ENCODE assay signal across 9 cellular contexts in the genomic region with DNA sequence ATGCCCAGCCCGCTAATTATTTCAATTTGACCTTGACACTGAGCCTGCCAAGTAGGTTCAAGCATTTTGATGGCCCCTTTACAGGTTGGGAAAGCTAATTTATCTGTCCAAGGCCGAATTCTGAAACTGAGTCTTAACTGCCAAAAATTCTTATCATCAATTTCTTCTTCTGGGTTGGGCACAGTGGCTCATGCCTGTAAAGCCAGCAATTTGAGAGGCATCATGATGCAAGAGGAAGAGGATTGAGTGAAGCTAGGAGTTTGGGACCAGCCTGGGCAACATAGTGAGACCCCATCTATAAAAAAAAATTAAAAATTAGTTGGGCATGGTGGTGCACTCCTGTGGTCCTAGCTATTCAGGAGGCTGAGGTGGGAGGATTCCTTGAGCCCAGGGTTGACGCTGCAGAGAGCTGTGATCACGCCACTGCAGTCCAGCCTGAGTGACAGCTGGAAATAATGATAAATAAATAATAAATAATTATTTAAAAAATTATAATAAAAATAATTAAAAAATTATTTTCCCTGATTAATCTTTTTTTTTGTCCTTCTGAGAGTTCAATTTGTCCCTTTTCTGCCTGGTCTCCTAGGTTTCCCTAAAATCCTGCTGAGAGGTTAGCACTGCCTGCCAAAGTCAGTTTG.
DNase-seq lines count a peak whose midpoint lies in the region; ATAC-seq and TF ChIP-seq lines count a peak whose summit lies in the region.
"Had no signal": no experiment of that assay in that cellular context is flagged by ENCODE, and none has a peak within 500 bp of the region (broad histone marks: within the 10 kb centered on the region; RNA-seq: fewer than 3 reads in every experiment).

No MANE protein-coding gene starts in this region.

- peak overlapping the region; percentile 98 for H3K27ac Mint-ChIP-seq in nephron progenitor cell

- peak overlapping the region; percentile 91 to 100 (median 97); a peak in 21 of 22 replicates for H3K9ac ChIP-seq in BLaER1 treated with 17β-estradiol and CSF1 and Interleukin-3, amounts not matched to agents 10 nM and 100 nM
- no peak overlapping the region; the same call in 1 of the 2 replicates for H3K9ac ChIP-seq in OCI-LY1 (ENCODE audit: low read length)
- H3K9ac ChIP-seq in duodenal mucosa (ENCODE audit: low read depth in 1 of 2, low read length in 2 of 2) = peak overlapping the region; percentile 76 to 94

- peaks cover 40% of the 10 kb centered on the region for H3K4me1 Mint-ChIP-seq in nephron progenitor cell

- H3K27me3 Mint-ChIP-seq in nephron progenitor cell (ENCODE audit: low read depth, poor library complexity) = no peaks in the 10 kb centered on the region

- peak overlapping the region in 5 of 10 experiments; percentile 81 to 98 (median 95); a peak in 5 of 20 replicates for H3K4me3 ChIP-seq in BLaER1 treated with 17β-estradiol and CSF1 and Interleukin-3, amounts not matched to agents 10 nM and 100 nM
- no peak overlapping the region for H3K4me3 ChIP-seq in OCI-LY1 (ENCODE audit: low read depth, low read length, poor library complexity, severe bottlenecking)
- H3K4me3 ChIP-seq in duodenal mucosa (ENCODE audit: low read depth in 1 of 2, low read length in 2 of 2) = no peak overlapping the region

- no peaks in the 10 kb centered on the region for H3F3A ChIP-seq in OCI-LY1 (ENCODE audit: insufficient read depth, low read length)

- no peaks in the 10 kb centered on the region for H3K27me3 ChIP-seq in BLaER1 treated with 17β-estradiol and CSF1 and Interleukin-3, amounts not matched to agents 10 nM and 100 nM
- no peaks in the 10 kb centered on the region for H3K27me3 ChIP-seq in OCI-LY1 (ENCODE audit: insufficient read depth, low read length)
- no peaks in the 10 kb centered on the region for H3K27me3 ChIP-seq in duodenal mucosa (ENCODE audit: control insufficient read depth in 1 of 2, insufficient read depth in 2 of 2, low read length in 2 of 2)

- no peaks in the 10 kb centered on the region for H3K9me3 ChIP-seq in BLaER1 treated with 17β-estradiol and CSF1 and Interleukin-3, amounts not matched to agents 10 nM and 100 nM (replicated peaks in 1 of 11)
- H3K9me3 ChIP-seq in OCI-LY1 (ENCODE audit: low read length) (no peaks in the 10 kb centered on the region), duodenal mucosa (ENCODE audit: control insufficient read depth in 1 of 2, low read length in 2 of 2) (no peaks in the 10 kb centered on the region)

- peaks cover 57 to 72% (median 69%) of the 10 kb centered on the region in 10 experiments for H3K4me1 ChIP-seq in BLaER1 treated with 17β-estradiol and CSF1 and Interleukin-3, amounts not matched to agents 10 nM and 100 nM
- H3K4me1 ChIP-seq in OCI-LY1 (ENCODE audit: insufficient read depth, low read length, severe bottlenecking) (peaks cover 31% of the 10 kb centered on the region), duodenal mucosa (ENCODE audit: control insufficient read depth in 1 of 2, insufficient read depth in 2 of 2, low read length in 2 of 2) (peaks cover 19 to 20% of the 10 kb centered on the region in 2 donors)

- H2AFZ ChIP-seq in OCI-LY1 (ENCODE audit: low read length) = no peak overlapping the region

- in situ Hi-C loops in KBM-7 (cut with MboI; ENCODE audit: low pct_unique_long_range_greater_than_20kb, low sequenced_read_pairs) = no loop called here

- peak overlapping the region in 10 of 11 experiments; percentile 93 to 100 (median 96); a peak in 20 of 22 replicates for H3K27ac ChIP-seq in BLaER1 treated with 17β-estradiol and CSF1 and Interleukin-3, amounts not matched to agents 10 nM and 100 nM
- H3K27ac ChIP-seq in OCI-LY1 (ENCODE audit: low read depth, low read length, poor library complexity, severe bottlenecking) = peak overlapping the region; percentile 95
- H3K27ac ChIP-seq in duodenal mucosa (ENCODE audit: low read depth, low read length) = peak overlapping the region; percentile 93

- H3K9me2 ChIP-seq in OCI-LY1 (ENCODE audit: low read depth, low read length) = no peaks in the 10 kb centered on the region

- peaks cover 0 to 26% (median 22%) of the 10 kb centered on the region in 11 experiments; a peak in 16 of 22 replicates for H4K20me1 ChIP-seq in BLaER1 treated with 17β-estradiol and CSF1 and Interleukin-3, amounts not matched to agents 10 nM and 100 nM
- no peaks in the 10 kb centered on the region for H4K20me1 ChIP-seq in OCI-LY1 (ENCODE audit: insufficient read depth, low read length)

- peak overlapping the region; percentile 89 for H3K4me3 Mint-ChIP-seq in nephron progenitor cell

- H3K36me3 ChIP-seq in BLaER1 treated with 17β-estradiol and CSF1 and Interleukin-3, amounts not matched to agents 10 nM and 100 nM = peaks cover 0 to 26% (median 24%) of the 10 kb centered on the region in 11 experiments; a peak in 17 of 22 replicates
- H3K36me3 ChIP-seq in OCI-LY1 (ENCODE audit: insufficient read depth, low read length) (peaks cover 24% of the 10 kb centered on the region), duodenal mucosa (ENCODE audit: control insufficient read depth in 1 of 2, insufficient read depth in 2 of 2, low read length in 2 of 2) (no peaks in the 10 kb centered on the region)

- H3K36me3 Mint-ChIP-seq in nephron progenitor cell (ENCODE audit: low read depth) = peaks cover 5% of the 10 kb centered on the region

- no peak for TF ChIP-seq CTCF in OCI-LY1 (IDR thresholded peaks at IDR 0.05; ENCODE audit: low read length)
- no peak for TF ChIP-seq CTCF in nephron progenitor cell (IDR thresholded peaks at IDR 0.05)

- H3K4me2 ChIP-seq in BLaER1 treated with 17β-estradiol and CSF1 and Interleukin-3, amounts not matched to agents 10 nM and 100 nM = peak overlapping the region; percentile 72 to 92 (median 83)
- H3K4me2 ChIP-seq in OCI-LY1 (ENCODE audit: low read length) = no peak overlapping the region

- DNase-seq in nephron progenitor cell (no peak), KBM-7 (no peak), GM03348 (ENCODE audit: low spot score) (no peak)
- DNase-seq: DMS79 treated with DMSO at 0.1 percent for 48 hours had no signal

- H3K79me2 ChIP-seq in OCI-LY1 (ENCODE audit: insufficient read depth, low read length) = peaks cover 26% of the 10 kb centered on the region

- H3K9me3 Mint-ChIP-seq in nephron progenitor cell = no peaks in the 10 kb centered on the region

- ATAC-seq in HG02588 (IDR thresholded peaks at IDR 0.05; ENCODE audit: unreplicated experiment) (no peak), GM18870 (IDR thresholded peaks at IDR 0.05; ENCODE audit: unreplicated experiment) (no peak)
